13 cellular contexts compared by ENCODE assay signal in the genomic region with DNA sequence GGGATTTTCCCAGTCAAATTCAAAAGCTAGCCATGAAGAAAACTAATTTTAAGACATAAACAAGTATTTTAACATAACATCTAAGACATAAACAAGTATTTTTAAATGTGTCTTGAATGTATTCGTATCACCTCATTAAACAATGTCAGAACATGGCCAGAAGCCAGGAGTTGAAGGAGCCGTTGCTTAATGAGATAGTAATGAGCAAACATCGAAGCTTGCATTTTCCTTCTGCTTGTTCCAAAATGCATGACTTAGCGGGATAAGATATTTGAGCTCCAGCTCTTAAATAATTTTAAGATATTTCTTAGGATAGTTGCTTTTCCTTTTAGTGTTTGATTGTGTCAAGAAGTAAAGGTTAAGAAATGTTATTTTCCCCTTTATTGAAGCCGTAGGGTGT. TPM values are rescaled to one million over a fixed set of nuclear protein-coding genes. Genes with fewer than 3 reads are reported as not detected.
"Had no signal": no experiment of that assay in that cellular context is flagged by ENCODE, and none has a peak within 500 bp of the region (broad histone marks: within the 10 kb centered on the region; RNA-seq: fewer than 3 reads in every experiment).

No MANE protein-coding gene starts in this region.

- H3K4me3 ChIP-seq: lung, ovary, thoracic aorta, upper lobe of left lung had no signal

- DNase-seq: activated CD4-positive, alpha-beta memory T cell treated with anti-CD3 and anti-CD28 coated beads for 36 hours; activated CD4-positive, alpha-beta T cell treated with anti-CD3 and anti-CD28 coated beads for 36 hours; activated naive CD4-positive, alpha-beta T cell treated with anti-CD3 and anti-CD28 coated beads for 36 hours; activated T-cell treated with anti-CD3 and anti-CD28 coated beads for 4 hours; anterior cingulate cortex; central memory CD4-positive, alpha-beta T cell; endodermal cell; natural killer cell; stimulated activated naive B cell treated with anti-CD40 and anti-IgM and Interleukin-4, amounts not matched to agents 10 μg/mL and 1 μg/mL and 100 μg/mL, for 72 hours; upper lobe of left lung had no signal

RNA-seq across cellular contexts. Expression of gene RNF182, which starts 4.2 kb away (rescaled TPM):
- total RNA-seq: activated CD4-positive, alpha-beta memory T cell treated with anti-CD3 and anti-CD28 coated beads for 36 hours; activated CD4-positive, alpha-beta T cell treated with anti-CD3 and anti-CD28 coated beads for 36 hours; activated naive CD4-positive, alpha-beta T cell treated with anti-CD3 and anti-CD28 coated beads for 36 hours; natural killer cell; thoracic aorta had no signal
